ENCODE assay signal across 8 cellular contexts in the genomic region with DNA sequence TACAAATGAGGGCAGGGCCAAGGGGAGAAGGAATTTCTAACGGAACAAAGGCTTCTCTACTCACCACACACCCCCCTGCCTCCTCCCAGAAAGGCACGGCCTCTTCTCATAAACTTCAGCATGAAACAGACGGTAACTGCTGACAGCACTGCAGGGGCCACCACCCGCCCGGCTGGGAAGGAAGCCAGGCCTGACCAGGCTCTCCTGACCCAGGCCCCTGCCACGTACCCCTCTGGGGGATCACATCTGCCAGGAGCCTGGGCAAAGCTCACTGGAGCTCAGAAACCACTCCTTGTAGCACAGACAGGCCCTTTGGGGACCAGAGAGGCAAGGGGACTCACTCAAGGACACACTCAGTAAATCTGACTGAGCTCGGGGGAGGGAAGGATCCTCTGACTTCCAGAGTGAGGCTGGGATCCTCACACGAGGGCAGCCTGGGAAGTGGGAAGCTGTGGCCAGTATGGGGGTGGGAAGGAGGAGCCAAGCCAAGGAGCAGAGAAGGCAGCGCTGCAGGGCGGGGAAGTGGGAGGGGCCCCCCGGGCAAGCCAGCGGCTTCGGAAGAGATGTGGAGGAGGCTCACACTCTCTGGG. TPM values are rescaled to one million over a fixed set of nuclear protein-coding genes. Genes with fewer than 3 reads are reported as not detected.
DNase-seq lines count a peak whose midpoint lies in the region; ATAC-seq and TF ChIP-seq lines count a peak whose summit lies in the region.

No MANE protein-coding gene starts in this region.

- DNase-seq in D341Med (ENCODE audit: low spot score) (peak; percentile 39), RPMI7951 (ENCODE audit: low read depth) (peak; percentile 96), esophagus muscularis mucosa (ENCODE audit: extremely low spot score) (no peak), HuH-7 (ENCODE audit: low spot score) (no peak)
- DNase-seq in stimulated activated naive CD4-positive, alpha-beta T cell (lab: John Stamatoyannopoulos, UW): no peak

- H3K4me3 ChIP-seq in esophagus muscularis mucosa (peak overlapping the region; percentile 20 to 39 (median 26)), muscle layer of duodenum (ENCODE audit: low read depth in 1 of 2, low read length in 2 of 2) (peak overlapping the region in 1 of 2 donors; percentile 55)

- peaks cover 0 to 9% (median 0%) of the 10 kb centered on the region in 4 donors for H3K4me1 ChIP-seq in esophagus muscularis mucosa
- H3K4me1 ChIP-seq in muscle layer of duodenum (ENCODE audit: control insufficient read depth in 1 of 2, insufficient read depth in 2 of 2, low read length in 2 of 2): peaks cover 59 to 60% of the 10 kb centered on the region in 2 donors

- peak; percentile 96 for TF ChIP-seq EP300 in esophagus muscularis mucosa (IDR thresholded peaks at IDR 0.05)

- ATAC-seq in GM19455 (IDR thresholded peaks at IDR 0.05; ENCODE audit: unreplicated experiment) (no peak), HG02678 (IDR thresholded peaks at IDR 0.05; ENCODE audit: unreplicated experiment) (no peak)

- WGBS in esophagus muscularis mucosa: 5% methylated on average over 11 of the region's 13 CpGs

- TF ChIP-seq CTCF in esophagus muscularis mucosa (IDR thresholded peaks at IDR 0.05): no peak

- intact Hi-C loops in esophagus muscularis mucosa (cut with DNase I): no loop called here

- TF ChIP-seq POLR2A in esophagus muscularis mucosa (IDR thresholded peaks at IDR 0.05; ENCODE audit: low read depth): no peak

- no peaks in the 10 kb centered on the region for H3K27me3 ChIP-seq in esophagus muscularis mucosa
- no peaks in the 10 kb centered on the region for H3K27me3 ChIP-seq in muscle layer of duodenum (ENCODE audit: low read depth, low read length)

- H3K27ac ChIP-seq in esophagus muscularis mucosa (replicated peaks in 1 of 4): no peak overlapping the region
- H3K27ac ChIP-seq in muscle layer of duodenum (ENCODE audit: low read length): peak overlapping the region; percentile 88

- peaks cover 0 to 10% (median 3%) of the 10 kb centered on the region in 4 donors for H3K36me3 ChIP-seq in esophagus muscularis mucosa
- H3K36me3 ChIP-seq in muscle layer of duodenum (ENCODE audit: control insufficient read depth in 1 of 2, insufficient read depth in 2 of 2, low read length in 2 of 2): peaks cover under 1 to 1% of the 10 kb centered on the region in 2 donors

- H3K9me3 ChIP-seq in esophagus muscularis mucosa (no peaks in the 10 kb centered on the region), muscle layer of duodenum (ENCODE audit: control insufficient read depth in 1 of 2, low read length in 2 of 2) (no peaks in the 10 kb centered on the region)

RNA-seq across cellular contexts. Expression of a gene that starts 46.1 kb away (rescaled TPM):
- total RNA-seq in RPMI7951 (2014; rRNA removed; shearing (Covaris generic)): 21.0 and 24.6 TPM in 2 replicates
- total RNA-seq in esophagus muscularis mucosa: 100 to 1,000 TPM; 100 to 156 (median 120) TPM

RNA-seq across cellular contexts. Expression of a gene that starts 52.1 kb away (rescaled TPM):
- total RNA-seq in RPMI7951 (2014; rRNA removed; shearing (Covaris generic)): 19.1 and 23.0 TPM in 2 replicates
- total RNA-seq in esophagus muscularis mucosa: 10 to 100 TPM; 19.5 to 42.2 (median 24.4) TPM

Comparison
In these comparisons a context has a peak if more than half of its experiments do, and no peak if none do; other contexts are left out.
1. DNase-seq: peak in D341Med (single experiment) and RPMI7951 (single experiment); none in esophagus muscularis mucosa (single experiment), stimulated activated naive CD4-positive, alpha-beta T cell (0 of 6) and HuH-7 (single experiment).